Comparison of ENCODE assay signal across 1 cellular context in the genomic region with DNA sequence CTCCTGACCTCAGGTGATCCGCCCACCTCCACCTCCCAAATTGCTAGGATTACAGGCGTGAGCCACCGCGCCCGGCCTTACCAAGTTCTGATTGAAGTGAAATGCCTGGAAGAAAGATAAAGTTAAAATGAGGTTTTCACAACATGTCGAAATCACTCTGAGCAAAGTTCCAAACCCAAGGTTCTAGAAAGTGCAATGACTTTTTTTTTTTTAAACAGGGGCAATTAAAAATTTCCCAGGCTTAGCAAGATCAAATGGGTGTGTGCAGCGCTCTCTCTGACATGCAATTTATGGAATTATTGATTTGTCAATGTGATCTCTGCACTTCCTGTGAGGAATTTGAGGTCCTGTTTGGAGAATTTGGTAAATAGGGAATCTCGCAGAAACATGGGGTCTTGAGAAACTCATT.
TF ChIP-seq lines count a peak whose summit lies in the region.

No MANE protein-coding gene starts in this region.

TF ChIP-seq in HepG2, 621 proteins besides CTCF, POLR2A, EP300 and RAD21 (continued from another document):
- TF ChIP-seq, protein P1, sequence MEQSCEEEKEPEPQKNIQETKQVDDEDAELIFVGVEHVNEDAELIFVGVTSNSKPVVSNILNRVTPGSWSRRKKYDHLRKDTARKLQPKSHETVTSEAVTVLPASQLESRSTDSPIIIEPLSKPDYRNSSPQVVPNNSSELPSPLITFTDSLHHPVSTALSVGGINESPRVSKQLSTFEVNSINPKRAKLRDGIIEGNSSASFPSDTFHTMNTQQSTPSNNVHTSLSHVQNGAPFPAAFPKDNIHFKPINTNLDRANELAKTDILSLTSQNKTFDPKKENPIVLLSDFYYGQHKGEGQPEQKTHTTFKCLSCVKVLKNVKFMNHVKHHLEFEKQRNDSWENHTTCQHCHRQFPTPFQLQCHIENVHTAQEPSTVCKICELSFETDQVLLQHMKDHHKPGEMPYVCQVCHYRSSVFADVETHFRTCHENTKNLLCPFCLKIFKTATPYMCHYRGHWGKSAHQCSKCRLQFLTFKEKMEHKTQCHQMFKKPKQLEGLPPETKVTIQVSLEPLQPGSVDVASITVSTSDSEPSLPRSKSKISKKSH (CRISPR knock-in tag; IDR thresholded peaks at IDR 0.05; ENCODE audit: borderline replicate concordance) = no peak
- TF ChIP-seq, protein P2, sequence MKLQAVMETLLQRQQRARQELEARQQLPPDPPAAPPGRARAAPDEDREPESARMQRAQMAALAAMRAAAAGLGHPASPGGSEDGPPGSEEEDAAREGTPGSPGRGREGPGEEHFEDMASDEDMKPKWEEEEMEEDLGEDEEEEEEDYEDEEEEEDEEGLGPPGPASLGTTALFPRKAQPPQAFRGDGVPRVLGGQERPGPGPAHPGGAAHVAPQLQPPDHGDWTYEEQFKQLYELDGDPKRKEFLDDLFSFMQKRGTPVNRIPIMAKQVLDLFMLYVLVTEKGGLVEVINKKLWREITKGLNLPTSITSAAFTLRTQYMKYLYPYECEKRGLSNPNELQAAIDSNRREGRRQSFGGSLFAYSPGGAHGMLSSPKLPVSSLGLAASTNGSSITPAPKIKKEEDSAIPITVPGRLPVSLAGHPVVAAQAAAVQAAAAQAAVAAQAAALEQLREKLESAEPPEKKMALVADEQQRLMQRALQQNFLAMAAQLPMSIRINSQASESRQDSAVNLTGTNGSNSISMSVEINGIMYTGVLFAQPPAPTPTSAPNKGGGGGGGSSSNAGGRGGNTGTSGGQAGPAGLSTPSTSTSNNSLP (IDR thresholded peaks at IDR 0.05; ENCODE audit: low read depth, low read length) = peak; percentile 75; the same call in 1 of the 2 replicates
TF ChIP-seq in HepG2: peak in this region for 31.
